In the genomic region with DNA sequence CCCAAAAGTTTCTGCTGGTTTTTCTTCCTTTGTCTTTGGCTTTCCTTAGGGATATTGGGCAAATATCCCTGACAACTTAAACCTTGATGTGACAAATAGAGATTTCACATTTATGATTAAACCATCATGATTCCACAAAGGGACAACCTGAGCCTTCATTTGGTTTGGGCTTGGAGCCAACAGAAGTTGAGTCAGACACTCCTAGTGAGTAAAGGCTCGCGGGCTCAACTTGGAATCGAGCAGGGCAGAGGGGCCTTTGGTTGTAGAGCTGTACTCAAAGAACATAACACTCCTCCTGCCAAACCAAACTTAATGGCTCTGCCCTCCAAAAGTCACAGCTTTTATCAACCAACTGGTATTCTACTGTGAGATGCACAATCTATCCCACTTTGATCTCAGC, we compare ENCODE assay signal across 14 cellular contexts.
A peak's percentile ranks its signal among the peaks of the same experiment; 100 is the strongest.
DNase-seq lines count a peak whose midpoint lies in the region; ATAC-seq, FAIRE-seq and TF ChIP-seq lines count a peak whose summit lies in the region.
"Had no signal": no experiment of that assay in that cellular context is flagged by ENCODE, and none has a peak within 500 bp of the region (broad histone marks: within the 10 kb centered on the region; RNA-seq: fewer than 3 reads in every experiment).

No MANE protein-coding gene starts in this region.

- CTCF ChIA-PET in activated CD4-positive, alpha-beta T cell treated with anti-CD3 and anti-CD28 coated beads for 36 hours (lab: Charles Lee) = no interaction called here
- CTCF ChIA-PET in endothelial cell of umbilical vein (lab: Charles Lee) = no interaction called here

- no peak overlapping the region for H3K27ac ChIP-seq in endothelial cell of umbilical vein (ENCODE audit: insufficient read depth, low read depth, low read length)
- H3K27ac ChIP-seq in stomach = no peak overlapping the region
- H3K27ac ChIP-seq: left ventricle myocardium inferior had no signal

- 35 to 72% (median 65%) methylated on average over 3 of the region's 3 CpGs for WGBS in stomach, 5 donors

- peaks cover 8% of the 10 kb centered on the region for H3K4me1 Mint-ChIP-seq in activated CD4-positive, alpha-beta T cell treated with anti-CD3 and anti-CD28 coated beads for 36 hours
- H3K4me1 Mint-ChIP-seq: naive thymus-derived CD8-positive, alpha-beta T cell had no signal

- H3K9me3 ChIP-seq in endothelial cell of umbilical vein (replicated peaks; ENCODE audit: control insufficient read depth, insufficient read depth, low read length) (no peaks in the 10 kb centered on the region), stomach (no peaks in the 10 kb centered on the region)
- H3K9me3 ChIP-seq: left ventricle myocardium inferior had no signal

- no peaks in the 10 kb centered on the region for H3K9me1 ChIP-seq in endothelial cell of umbilical vein (replicated peaks; ENCODE audit: control insufficient read depth, extremely low read depth, insufficient read depth, low read length)

- H3K4me1 ChIP-seq in endothelial cell of umbilical vein (ENCODE audit: control insufficient read depth, extremely low read depth, insufficient read depth, low read length) (no peaks in the 10 kb centered on the region), stomach (peaks cover 0 to 30% (median 3%) of the 10 kb centered on the region in 4 donors)

- no peaks in the 10 kb centered on the region for H3K36me3 Mint-ChIP-seq in activated CD4-positive, alpha-beta T cell treated with anti-CD3 and anti-CD28 coated beads for 36 hours (ENCODE audit: low read depth)
- H3K36me3 Mint-ChIP-seq: CD8-positive, alpha-beta T cell; naive thymus-derived CD8-positive, alpha-beta T cell had no signal

- H3K4me3 Mint-ChIP-seq in activated CD4-positive, alpha-beta T cell treated with anti-CD3 and anti-CD28 coated beads for 36 hours = no peak overlapping the region
- H3K4me3 Mint-ChIP-seq: activated CD4-positive, alpha-beta T cell treated with anti-CD3 and anti-CD28 coated beads, Interleukin-2, amount 10 ng/mL, durations not matched to agents 7 days and 5 days; CD8-positive, alpha-beta T cell; naive thymus-derived CD8-positive, alpha-beta T cell had no signal

- H3K36me3 ChIP-seq in endothelial cell of umbilical vein (ENCODE audit: control insufficient read depth in 2 of 2, extremely low read depth in 1 of 2, insufficient read depth in 2 of 2, low read length in 2 of 2) (no peaks in the 10 kb centered on the region), stomach (no peaks in the 10 kb centered on the region)
- H3K36me3 ChIP-seq: left ventricle myocardium inferior had no signal

- no peak overlapping the region for H3K4me3 ChIP-seq in endothelial cell of umbilical vein (replicated peaks in 1 of 3; ENCODE audit: insufficient read depth in 1 of 3, low read depth in 1 of 3, low read length in 3 of 3)
- H3K4me3 ChIP-seq in stomach = no peak overlapping the region
- H3K4me3 ChIP-seq: left ventricle myocardium inferior had no signal

- no peak for ATAC-seq in activated CD4-positive, alpha-beta T cell treated with anti-CD3 and anti-CD28 coated beads for 36 hours
- no peak for ATAC-seq in HG02870 (IDR thresholded peaks at IDR 0.05; ENCODE audit: unreplicated experiment)
- ATAC-seq: CD8-positive, alpha-beta T cell; naive thymus-derived CD8-positive, alpha-beta T cell had no signal

- no peak overlapping the region for H3K9ac ChIP-seq in endothelial cell of umbilical vein (replicated peaks; ENCODE audit: extremely low read depth, insufficient read depth, low read length)

- intact Hi-C loops in activated CD4-positive, alpha-beta T cell treated with anti-CD3 and anti-CD28 coated beads for 36 hours (cut with DNase I, micrococcal nuclease) = no loop called here
- intact Hi-C loops in endothelial cell of umbilical vein (cut with micrococcal nuclease) (no loop called here), stomach (cut with DNase I; ENCODE audit: low total_unique reads) (no loop called here)

- no peaks in the 10 kb centered on the region for H3K27me3 Mint-ChIP-seq in activated CD4-positive, alpha-beta T cell treated with anti-CD3 and anti-CD28 coated beads for 36 hours
- H3K27me3 Mint-ChIP-seq: activated CD4-positive, alpha-beta T cell treated with anti-CD3 and anti-CD28 coated beads, Interleukin-2, amount 10 ng/mL, durations not matched to agents 7 days and 5 days; naive thymus-derived CD8-positive, alpha-beta T cell had no signal

- TF ChIP-seq CTCF in endothelial cell of umbilical vein (IDR thresholded peaks at IDR 0.05; ENCODE audit: extremely low read depth in 1 of 2, insufficient read depth in 1 of 2, low read depth in 1 of 2, low read length in 2 of 2) (no peak), stomach (IDR thresholded peaks at IDR 0.05) (no peak)

- H2AFZ ChIP-seq in endothelial cell of umbilical vein (ENCODE audit: low read depth, low read length) = no peak overlapping the region

- no peak for TF ChIP-seq EP300 in stomach (IDR thresholded peaks at IDR 0.05)

- dilution Hi-C loops in endothelial cell of umbilical vein (cut with MboI; ENCODE audit: extremely low pct_ligation_motif_present, low sequenced_read_pairs) = no loop called here

- no peaks in the 10 kb centered on the region for H4K20me1 ChIP-seq in endothelial cell of umbilical vein (replicated peaks; ENCODE audit: control insufficient read depth, extremely low read depth, insufficient read depth, low read length)

- no peak overlapping the region for H3K27ac Mint-ChIP-seq in activated CD4-positive, alpha-beta T cell treated with anti-CD3 and anti-CD28 coated beads for 36 hours
- H3K27ac Mint-ChIP-seq: activated CD4-positive, alpha-beta T cell treated with anti-CD3 and anti-CD28 coated beads, Interleukin-2, amount 10 ng/mL, durations not matched to agents 7 days and 5 days; CD8-positive, alpha-beta T cell; naive thymus-derived CD8-positive, alpha-beta T cell had no signal

- POLR2A ChIA-PET in activated CD4-positive, alpha-beta T cell treated with anti-CD3 and anti-CD28 coated beads for 36 hours (lab: Charles Lee) = no interaction called here
- POLR2A ChIA-PET in endothelial cell of umbilical vein (lab: Charles Lee) = no interaction called here

- H3K27me3 ChIP-seq in endothelial cell of umbilical vein (ENCODE audit: control insufficient read depth in 2 of 2, insufficient read depth in 2 of 2, low read length in 2 of 2) (peaks cover 2 to 4% of the 10 kb centered on the region in 2 experiments), stomach (no peaks in the 10 kb centered on the region)

- peak; percentile 10 for DNase-seq in activated CD4-positive, alpha-beta T cell treated with anti-CD3 and anti-CD28 coated beads for 36 hours
- DNase-seq in activated CD4-positive, alpha-beta T cell treated with anti-CD3 and anti-CD28 coated beads, Interleukin-2, amount 50 U/mL, for 1 hour = no peak
- DNase-seq in RKO (ENCODE audit: low spot score) (peak; percentile 34), endothelial cell of umbilical vein (ENCODE audit: low read depth, low spot score) (peak; percentile 16), stomach (peak; percentile 37), retina (no peak), GOT3 (lab: John Stamatoyannopoulos, UW) (no peak)
- DNase-seq: activated CD4-positive, alpha-beta T cell treated with anti-CD3 and anti-CD28 coated beads, Interleukin-2, amount 10 ng/mL, durations not matched to agents 7 days and 5 days; activated T-cell treated with anti-CD3 and anti-CD28 coated beads, Interleukin-2, amount 50 U/mL, for 48 hours; CD8-positive, alpha-beta T cell; left ventricle myocardium inferior; naive thymus-derived CD8-positive, alpha-beta T cell; NK-92 treated with Interleukin-12 subunit alpha and Interleukin-12 subunit beta, amount 100 ng/mL, for 24 hours had no signal

- no peak for FAIRE-seq in endothelial cell of umbilical vein (lab: Jason Lieb, UNC)

- no peaks in the 10 kb centered on the region for H3K79me2 ChIP-seq in endothelial cell of umbilical vein (ENCODE audit: control insufficient read depth, insufficient read depth, low read length)

- H3K4me2 ChIP-seq in endothelial cell of umbilical vein (ENCODE audit: insufficient read depth, low read length) = no peak overlapping the region

- no peaks in the 10 kb centered on the region for H3K9me3 Mint-ChIP-seq in activated CD4-positive, alpha-beta T cell treated with anti-CD3 and anti-CD28 coated beads for 36 hours (ENCODE audit: low read depth)
- H3K9me3 Mint-ChIP-seq: activated CD4-positive, alpha-beta T cell treated with anti-CD3 and anti-CD28 coated beads, Interleukin-2, amount 10 ng/mL, durations not matched to agents 7 days and 5 days; CD8-positive, alpha-beta T cell; naive thymus-derived CD8-positive, alpha-beta T cell had no signal

- BruUV-seq in endothelial cell of umbilical vein (replicated peaks; lab: Mats Ljungman, UMichigan) = no TSS peak

- TF ChIP-seq POLR2A in endothelial cell of umbilical vein (IDR thresholded peaks at IDR 0.05; ENCODE audit: low read depth, low read length) = no peak
- TF ChIP-seq POLR2A in stomach (IDR thresholded peaks at IDR 0.05) = no peak

TF ChIP-seq in endothelial cell of umbilical vein, 7 proteins besides CTCF, POLR2A, EP300 and RAD21:
- TF ChIP-seq JUN (IDR thresholded peaks at IDR 0.05; ENCODE audit: borderline replicate concordance, insufficient read depth, insufficient read length, low read depth) (no peak), GATA2 (IDR thresholded peaks at IDR 0.05; ENCODE audit: insufficient read depth, insufficient read length, low read depth, low read length) (no peak), FOS (IDR thresholded peaks at IDR 0.05; ENCODE audit: borderline replicate concordance, insufficient read depth, low read length) (no peak), EZH2 (IDR thresholded peaks at IDR 0.05; ENCODE audit: borderline replicate concordance, low read depth, low read length, severe bottlenecking) (no peak), POLR2AphosphoS5 (IDR thresholded peaks at IDR 0.05; ENCODE audit: insufficient read depth, low read depth, low read length) (no peak), MYC (IDR thresholded peaks at IDR 0.05; ENCODE audit: low read depth, low read length) (no peak), MAX (IDR thresholded peaks at IDR 0.05; ENCODE audit: insufficient read depth, insufficient read length) (no peak)
TF ChIP-seq in endothelial cell of umbilical vein: peak in this region for 0.

Comparison
In these comparisons a context has a peak if more than half of its experiments do, and no peak if none do; other contexts are left out.
1. DNase-seq: peak in activated CD4-positive, alpha-beta T cell treated with anti-CD3 and anti-CD28 coated beads for 36 hours (single experiment), RKO (single experiment), endothelial cell of umbilical vein (single experiment) and stomach (single experiment); none in activated CD4-positive, alpha-beta T cell treated with anti-CD3 and anti-CD28 coated beads, Interleukin-2, amount 50 U/mL, for 1 hour (single experiment), retina (single experiment) and GOT3 (single experiment).